9 cellular contexts compared by ENCODE assay signal in genomic region chr17:48102700-48103378, GRCh38. TPM values are rescaled to one million over a fixed set of nuclear protein-coding genes. Genes with fewer than 3 reads are reported as not detected.
A peak's percentile ranks its signal among the peaks of the same experiment; 100 is the strongest.
DNase-seq lines count a peak whose midpoint lies in the region; ATAC-seq and TF ChIP-seq lines count a peak whose summit lies in the region.
"Had no signal": no experiment of that assay in that cellular context is flagged by ENCODE, and none has a peak within 500 bp of the region (broad histone marks: within the 10 kb centered on the region; RNA-seq: fewer than 3 reads in every experiment).

No MANE protein-coding gene starts in this region.

- H3K36me3 Mint-ChIP-seq in activated T-cell treated with anti-CD3 and anti-CD28 coated beads, Interleukin-2, amount 50 U/mL, for 4 hours (ENCODE audit: insufficient read depth): no peaks in the 10 kb centered on the region
- peaks cover 9% of the 10 kb centered on the region for H3K36me3 Mint-ChIP-seq in brain

- TF ChIP-seq CTCF in brain (conservative IDR thresholded peaks at IDR 0.05): no peak
- TF ChIP-seq CTCF in mucosa of descending colon (IDR thresholded peaks at IDR 0.05): no peak

- peak overlapping the region in 4 of 5 experiments; percentile 16 to 88 (median 70) for H3K27ac Mint-ChIP-seq in brain

- H3K36me3 ChIP-seq in mucosa of descending colon (ENCODE audit: low read depth): no peaks in the 10 kb centered on the region

- H3K9me3 Mint-ChIP-seq in activated T-cell treated with anti-CD3 and anti-CD28 coated beads, Interleukin-2, amount 50 U/mL, for 4 hours: no peaks in the 10 kb centered on the region
- peaks cover 0 to 3% (median 0%) of the 10 kb centered on the region in 5 experiments for H3K9me3 Mint-ChIP-seq in brain

- ATAC-seq in activated T-cell treated with anti-CD3 and anti-CD28 coated beads, Interleukin-2, amount 50 U/mL, for 4 hours: no peak
- ATAC-seq in stimulated activated naive CD8-positive, alpha-beta T cell treated with anti-CD3 and anti-CD28 coated beads, Interleukin-15, Interleukin-2, amounts not matched to agents 100 U/mL and 50 U/mL, for 24 hours: no peak
- ATAC-seq in mucosa of descending colon: no peak

- no peak overlapping the region for H3K4me3 ChIP-seq in mucosa of descending colon

- H3K27me3 Mint-ChIP-seq in activated T-cell treated with anti-CD3 and anti-CD28 coated beads, Interleukin-2, amount 50 U/mL, for 4 hours (ENCODE audit: low read depth): no peaks in the 10 kb centered on the region
- H3K27me3 Mint-ChIP-seq in brain: peaks cover 14% of the 10 kb centered on the region

- peak overlapping the region; percentile 62 for H3K4me3 Mint-ChIP-seq in activated T-cell treated with anti-CD3 and anti-CD28 coated beads, Interleukin-2, amount 50 U/mL, for 4 hours
- H3K4me3 Mint-ChIP-seq in brain: peak overlapping the region; percentile 72 to 98 (median 78)

- no peak for DNase-seq in activated T-cell treated with anti-CD3 and anti-CD28 coated beads, Interleukin-2, amount 50 U/mL, for 4 hours
- no peak for DNase-seq in activated T-cell treated with anti-CD3 and anti-CD28 coated beads for 4 hours
- peak; percentile 27 for DNase-seq in RKO (ENCODE audit: low spot score)
- peak; percentile 38 for DNase-seq in stimulated activated naive CD8-positive, alpha-beta T cell treated with anti-CD3 and anti-CD28 coated beads, Interleukin-15, Interleukin-2, amounts not matched to agents 100 U/mL and 50 U/mL, for 24 hours
- DNase-seq in NCI-H524 treated with DMSO at 0.1 percent for 48 hours (lab: John Stamatoyannopoulos, UW): no peak
- no peak for DNase-seq in NK-92 (lab: John Stamatoyannopoulos, UW; ENCODE audit: unreplicated experiment)
- no peak for DNase-seq in mucosa of descending colon
- DNase-seq: mammary epithelial cell had no signal

- H3K4me1 Mint-ChIP-seq in activated T-cell treated with anti-CD3 and anti-CD28 coated beads, Interleukin-2, amount 50 U/mL, for 4 hours (ENCODE audit: low read depth): peaks cover 30% of the 10 kb centered on the region
- peaks cover 45% of the 10 kb centered on the region for H3K4me1 Mint-ChIP-seq in brain

- peaks cover 3% of the 10 kb centered on the region for H3K9me3 ChIP-seq in mucosa of descending colon

- intact Hi-C loops in mucosa of descending colon (cut with DNase I, micrococcal nuclease): no loop called here

- H3K4me1 ChIP-seq in mucosa of descending colon (ENCODE audit: low read depth): peaks cover 19% of the 10 kb centered on the region

RNA-seq across cellular contexts. Expression of gene CBX1, which starts 1.6 kb away (rescaled TPM):
- total RNA-seq in activated T-cell treated with anti-CD3 and anti-CD28 coated beads, Interleukin-2, amount 50 U/mL, for 4 hours: 10 to 100 TPM; 53.2 to 64.4 (median 60.8) TPM
- 184 TPM for polyA plus RNA-seq in brain (ENCODE audit: insufficient read depth, low read depth, low replicate concordance)
- total RNA-seq in mucosa of descending colon: 10 to 100 TPM; 27.5 to 45.3 (median 28.8) TPM

RNA-seq across cellular contexts. Expression of gene SNX11, which starts 4.7 kb away (rescaled TPM):
- 10 to 100 TPM; 30.5 to 41.9 (median 30.9) TPM for total RNA-seq in activated T-cell treated with anti-CD3 and anti-CD28 coated beads, Interleukin-2, amount 50 U/mL, for 4 hours
- 27.6 TPM for polyA plus RNA-seq in brain (ENCODE audit: insufficient read depth, low read depth, low replicate concordance)
- 10 to 100 TPM; 25.4 to 26.5 (median 25.4) TPM for total RNA-seq in mucosa of descending colon

RNA-seq across cellular contexts. Expression of gene NFE2L1, which starts 54.7 kb away (rescaled TPM):
- 100 to 1,000 TPM in 2 of 3 donors, 10 to 100 TPM in 1; 93.1 to 123 (median 109) TPM for total RNA-seq in activated T-cell treated with anti-CD3 and anti-CD28 coated beads, Interleukin-2, amount 50 U/mL, for 4 hours
- 137 TPM for polyA plus RNA-seq in brain (ENCODE audit: insufficient read depth, low read depth, low replicate concordance)
- total RNA-seq in mucosa of descending colon: 100 to 1,000 TPM; 182 to 275 (median 247) TPM

Comparison
In these comparisons a context has a peak if more than half of its experiments do, and no peak if none do; other contexts are left out.
1. DNase-seq: peak in RKO (single experiment) and stimulated activated naive CD8-positive, alpha-beta T cell treated with anti-CD3 and anti-CD28 coated beads, Interleukin-15, Interleukin-2, amounts not matched to agents 100 U/mL and 50 U/mL, for 24 hours (single experiment); none in activated T-cell treated with anti-CD3 and anti-CD28 coated beads, Interleukin-2, amount 50 U/mL, for 4 hours (single experiment), activated T-cell treated with anti-CD3 and anti-CD28 coated beads for 4 hours (single experiment), NCI-H524 treated with DMSO at 0.1 percent for 48 hours (single experiment), NK-92 (single experiment) and mucosa of descending colon (0 of 3).